1 cellular context compared by ENCODE assay signal in the genomic region with DNA sequence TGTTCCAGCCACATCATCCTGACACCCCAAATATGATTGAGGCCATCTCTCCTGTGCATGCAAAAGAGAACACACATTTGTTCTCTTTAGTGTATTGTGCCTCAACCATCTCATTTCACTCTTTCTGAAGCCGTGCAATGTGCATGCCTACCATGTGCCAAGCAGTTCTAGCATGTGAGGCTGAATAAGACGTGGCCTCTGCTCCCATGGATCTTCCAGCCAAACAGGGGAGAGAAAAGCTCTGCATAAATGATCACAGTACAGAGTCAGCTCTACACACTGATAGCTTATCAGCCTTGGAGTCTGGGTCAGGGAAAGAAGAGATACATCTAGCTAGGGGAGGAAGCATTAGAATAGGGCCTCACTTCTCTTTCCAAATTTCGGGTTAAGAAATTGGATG.
A peak's percentile ranks its signal among the peaks of the same experiment; 100 is the strongest.
TF ChIP-seq lines count a peak whose summit lies in the region.

No MANE protein-coding gene starts in this region.

TF ChIP-seq in K562, 482 proteins besides CTCF, POLR2A, EP300 and RAD21 (continued from another document):
- TF ChIP-seq, protein P1, sequence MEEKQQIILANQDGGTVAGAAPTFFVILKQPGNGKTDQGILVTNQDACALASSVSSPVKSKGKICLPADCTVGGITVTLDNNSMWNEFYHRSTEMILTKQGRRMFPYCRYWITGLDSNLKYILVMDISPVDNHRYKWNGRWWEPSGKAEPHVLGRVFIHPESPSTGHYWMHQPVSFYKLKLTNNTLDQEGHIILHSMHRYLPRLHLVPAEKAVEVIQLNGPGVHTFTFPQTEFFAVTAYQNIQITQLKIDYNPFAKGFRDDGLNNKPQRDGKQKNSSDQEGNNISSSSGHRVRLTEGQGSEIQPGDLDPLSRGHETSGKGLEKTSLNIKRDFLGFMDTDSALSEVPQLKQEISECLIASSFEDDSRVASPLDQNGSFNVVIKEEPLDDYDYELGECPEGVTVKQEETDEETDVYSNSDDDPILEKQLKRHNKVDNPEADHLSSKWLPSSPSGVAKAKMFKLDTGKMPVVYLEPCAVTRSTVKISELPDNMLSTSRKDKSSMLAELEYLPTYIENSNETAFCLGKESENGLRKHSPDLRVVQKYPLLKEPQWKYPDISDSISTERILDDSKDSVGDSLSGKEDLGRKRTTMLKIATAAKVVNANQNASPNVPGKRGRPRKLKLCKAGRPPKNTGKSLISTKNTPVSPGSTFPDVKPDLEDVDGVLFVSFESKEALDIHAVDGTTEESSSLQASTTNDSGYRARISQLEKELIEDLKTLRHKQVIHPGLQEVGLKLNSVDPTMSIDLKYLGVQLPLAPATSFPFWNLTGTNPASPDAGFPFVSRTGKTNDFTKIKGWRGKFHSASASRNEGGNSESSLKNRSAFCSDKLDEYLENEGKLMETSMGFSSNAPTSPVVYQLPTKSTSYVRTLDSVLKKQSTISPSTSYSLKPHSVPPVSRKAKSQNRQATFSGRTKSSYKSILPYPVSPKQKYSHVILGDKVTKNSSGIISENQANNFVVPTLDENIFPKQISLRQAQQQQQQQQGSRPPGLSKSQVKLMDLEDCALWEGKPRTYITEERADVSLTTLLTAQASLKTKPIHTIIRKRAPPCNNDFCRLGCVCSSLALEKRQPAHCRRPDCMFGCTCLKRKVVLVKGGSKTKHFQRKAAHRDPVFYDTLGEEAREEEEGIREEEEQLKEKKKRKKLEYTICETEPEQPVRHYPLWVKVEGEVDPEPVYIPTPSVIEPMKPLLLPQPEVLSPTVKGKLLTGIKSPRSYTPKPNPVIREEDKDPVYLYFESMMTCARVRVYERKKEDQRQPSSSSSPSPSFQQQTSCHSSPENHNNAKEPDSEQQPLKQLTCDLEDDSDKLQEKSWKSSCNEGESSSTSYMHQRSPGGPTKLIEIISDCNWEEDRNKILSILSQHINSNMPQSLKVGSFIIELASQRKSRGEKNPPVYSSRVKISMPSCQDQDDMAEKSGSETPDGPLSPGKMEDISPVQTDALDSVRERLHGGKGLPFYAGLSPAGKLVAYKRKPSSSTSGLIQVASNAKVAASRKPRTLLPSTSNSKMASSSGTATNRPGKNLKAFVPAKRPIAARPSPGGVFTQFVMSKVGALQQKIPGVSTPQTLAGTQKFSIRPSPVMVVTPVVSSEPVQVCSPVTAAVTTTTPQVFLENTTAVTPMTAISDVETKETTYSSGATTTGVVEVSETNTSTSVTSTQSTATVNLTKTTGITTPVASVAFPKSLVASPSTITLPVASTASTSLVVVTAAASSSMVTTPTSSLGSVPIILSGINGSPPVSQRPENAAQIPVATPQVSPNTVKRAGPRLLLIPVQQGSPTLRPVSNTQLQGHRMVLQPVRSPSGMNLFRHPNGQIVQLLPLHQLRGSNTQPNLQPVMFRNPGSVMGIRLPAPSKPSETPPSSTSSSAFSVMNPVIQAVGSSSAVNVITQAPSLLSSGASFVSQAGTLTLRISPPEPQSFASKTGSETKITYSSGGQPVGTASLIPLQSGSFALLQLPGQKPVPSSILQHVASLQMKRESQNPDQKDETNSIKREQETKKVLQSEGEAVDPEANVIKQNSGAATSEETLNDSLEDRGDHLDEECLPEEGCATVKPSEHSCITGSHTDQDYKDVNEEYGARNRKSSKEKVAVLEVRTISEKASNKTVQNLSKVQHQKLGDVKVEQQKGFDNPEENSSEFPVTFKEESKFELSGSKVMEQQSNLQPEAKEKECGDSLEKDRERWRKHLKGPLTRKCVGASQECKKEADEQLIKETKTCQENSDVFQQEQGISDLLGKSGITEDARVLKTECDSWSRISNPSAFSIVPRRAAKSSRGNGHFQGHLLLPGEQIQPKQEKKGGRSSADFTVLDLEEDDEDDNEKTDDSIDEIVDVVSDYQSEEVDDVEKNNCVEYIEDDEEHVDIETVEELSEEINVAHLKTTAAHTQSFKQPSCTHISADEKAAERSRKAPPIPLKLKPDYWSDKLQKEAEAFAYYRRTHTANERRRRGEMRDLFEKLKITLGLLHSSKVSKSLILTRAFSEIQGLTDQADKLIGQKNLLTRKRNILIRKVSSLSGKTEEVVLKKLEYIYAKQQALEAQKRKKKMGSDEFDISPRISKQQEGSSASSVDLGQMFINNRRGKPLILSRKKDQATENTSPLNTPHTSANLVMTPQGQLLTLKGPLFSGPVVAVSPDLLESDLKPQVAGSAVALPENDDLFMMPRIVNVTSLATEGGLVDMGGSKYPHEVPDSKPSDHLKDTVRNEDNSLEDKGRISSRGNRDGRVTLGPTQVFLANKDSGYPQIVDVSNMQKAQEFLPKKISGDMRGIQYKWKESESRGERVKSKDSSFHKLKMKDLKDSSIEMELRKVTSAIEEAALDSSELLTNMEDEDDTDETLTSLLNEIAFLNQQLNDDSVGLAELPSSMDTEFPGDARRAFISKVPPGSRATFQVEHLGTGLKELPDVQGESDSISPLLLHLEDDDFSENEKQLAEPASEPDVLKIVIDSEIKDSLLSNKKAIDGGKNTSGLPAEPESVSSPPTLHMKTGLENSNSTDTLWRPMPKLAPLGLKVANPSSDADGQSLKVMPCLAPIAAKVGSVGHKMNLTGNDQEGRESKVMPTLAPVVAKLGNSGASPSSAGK (IDR thresholded peaks at IDR 0.05): peak; percentile 31; the same call in 1 of the 2 replicates
- TF ChIP-seq, protein P2, sequence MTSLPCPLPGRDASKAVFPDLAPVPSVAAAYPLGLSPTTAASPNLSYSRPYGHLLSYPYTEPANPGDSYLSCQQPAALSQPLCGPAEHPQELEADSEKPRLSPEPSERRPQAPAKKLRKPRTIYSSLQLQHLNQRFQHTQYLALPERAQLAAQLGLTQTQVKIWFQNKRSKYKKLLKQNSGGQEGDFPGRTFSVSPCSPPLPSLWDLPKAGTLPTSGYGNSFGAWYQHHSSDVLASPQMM (CRISPR knock-in tag; IDR thresholded peaks at IDR 0.05): no peak
- TF ChIP-seq ZNF408 (CRISPR knock-in tag; IDR thresholded peaks at IDR 0.05; ENCODE audit: low read depth): no peak
- TF ChIP-seq SIX5 (IDR thresholded peaks at IDR 0.05; ENCODE audit: borderline replicate concordance in 1 of 2, insufficient read depth in 1 of 2, low read depth in 1 of 2, low read length in 2 of 2): no peak
TF ChIP-seq in K562: peak in this region for 1.
